Comparison of ENCODE assay signal across 14 cellular contexts in the genomic region with DNA sequence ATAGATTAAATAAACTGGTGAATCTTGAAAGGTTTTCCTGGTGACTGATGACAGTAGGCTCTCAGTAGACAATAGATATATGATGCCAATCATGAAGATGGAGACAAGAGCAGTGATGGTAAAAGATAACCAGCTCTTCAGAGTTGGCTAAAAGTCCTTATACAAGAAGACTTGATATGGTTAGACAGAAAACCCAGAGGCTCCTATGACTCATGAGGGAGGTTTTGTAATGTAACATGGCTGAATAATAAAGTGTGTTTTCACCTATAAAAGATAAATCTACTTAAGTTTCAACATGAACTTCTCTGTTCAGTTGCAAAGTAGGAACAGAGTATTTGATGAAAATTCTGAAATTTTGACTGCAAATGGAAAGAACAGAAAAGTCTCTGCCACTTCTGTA. TPM values are rescaled to one million over a fixed set of nuclear protein-coding genes. Genes with fewer than 3 reads are reported as not detected.
DNase-seq lines count a peak whose midpoint lies in the region; ATAC-seq, FAIRE-seq and TF ChIP-seq lines count a peak whose summit lies in the region.
"Had no signal": no experiment of that assay in that cellular context is flagged by ENCODE, and none has a peak within 500 bp of the region (broad histone marks: within the 10 kb centered on the region; RNA-seq: fewer than 3 reads in every experiment).

No MANE protein-coding gene starts in this region.

- TF ChIP-seq CTCF in epithelial cell of esophagus (IDR thresholded peaks at IDR 0.05; ENCODE audit: insufficient read depth, low read depth, low read length, missing control alignments), result no peak
- no peak for TF ChIP-seq CTCF in keratinocyte (optimal IDR thresholded peaks at IDR 0.05 in 1 of 3, IDR thresholded peaks at IDR 0.05 in 1 of 3, conservative IDR thresholded peaks at IDR 0.05 in 1 of 3; ENCODE audit: extremely low read depth in 1 of 3, insufficient read depth in 2 of 3, low read length in 3 of 3)

- H3K4me1 ChIP-seq in keratinocyte (ENCODE audit: control insufficient read depth, extremely low read depth, insufficient read depth, low read length), result no peaks in the 10 kb centered on the region
- H3K4me1 ChIP-seq: BLaER1 treated with 17β-estradiol and CSF1 and Interleukin-3, amounts not matched to agents 10 nM and 100 nM had no signal

- H3K9me3 ChIP-seq in keratinocyte (ENCODE audit: control insufficient read depth, low read depth, low read length), result no peaks in the 10 kb centered on the region

- no peak for ATAC-seq in stimulated activated naive CD8-positive, alpha-beta T cell treated with anti-CD3 and anti-CD28 coated beads, Interleukin-15, Interleukin-2, amounts not matched to agents 100 U/mL and 50 U/mL, for 24 hours

- no peak overlapping the region for H3K27ac ChIP-seq in keratinocyte (ENCODE audit: control insufficient read depth, insufficient read depth, low read length)
- H3K27ac ChIP-seq: BLaER1 treated with 17β-estradiol and CSF1 and Interleukin-3, amounts not matched to agents 10 nM and 100 nM had no signal

- H3K27me3 ChIP-seq in keratinocyte (ENCODE audit: control insufficient read depth, extremely low read depth, insufficient read depth, low read length), result no peaks in the 10 kb centered on the region
- H3K27me3 ChIP-seq: BLaER1 treated with 17β-estradiol and CSF1 and Interleukin-3, amounts not matched to agents 10 nM and 100 nM had no signal

- H3K4me2 ChIP-seq in keratinocyte (ENCODE audit: control insufficient read depth, extremely low read depth, insufficient read depth, low read depth, low read length), result no peak overlapping the region
- H3K4me2 ChIP-seq: BLaER1 treated with 17β-estradiol and CSF1 and Interleukin-3, amounts not matched to agents 10 nM and 100 nM had no signal

- dilution Hi-C loops in keratinocyte (cut with MboI; ENCODE audit: extremely low pct_ligation_motif_present, low sequenced_read_pairs), result no loop called here

- H3K36me3 ChIP-seq in keratinocyte (ENCODE audit: control insufficient read depth in 2 of 2, extremely low read depth in 1 of 2, insufficient read depth in 2 of 2, low read length in 2 of 2), result no peaks in the 10 kb centered on the region
- H3K36me3 ChIP-seq: BLaER1 treated with 17β-estradiol and CSF1 and Interleukin-3, amounts not matched to agents 10 nM and 100 nM had no signal

- no peaks in the 10 kb centered on the region for H3K79me2 ChIP-seq in keratinocyte (ENCODE audit: control insufficient read depth, insufficient read depth, low read length)

- no peaks in the 10 kb centered on the region for H4K20me1 ChIP-seq in keratinocyte (ENCODE audit: control insufficient read depth, extremely low read depth, insufficient read depth, low read length)
- H4K20me1 ChIP-seq: BLaER1 treated with 17β-estradiol and CSF1 and Interleukin-3, amounts not matched to agents 10 nM and 100 nM had no signal

- no peaks in the 10 kb centered on the region for H3K9me1 ChIP-seq in keratinocyte (ENCODE audit: control insufficient read depth, extremely low read depth, insufficient read depth, low read length)

- H3K4me3 ChIP-seq in epithelial cell of esophagus (ENCODE audit: low read length) (no peak overlapping the region), keratinocyte (ENCODE audit: control insufficient read depth in 2 of 3, extremely low read depth in 1 of 3, insufficient read depth in 2 of 3, low read depth in 1 of 3, low read length in 3 of 3) (no peak overlapping the region)
- H3K4me3 ChIP-seq: BLaER1 treated with 17β-estradiol and CSF1 and Interleukin-3, amounts not matched to agents 10 nM and 100 nM had no signal

- peak; percentile 5 for FAIRE-seq in keratinocyte (lab: Jason Lieb, UNC)

- DNase-seq in ELR (ENCODE audit: low read depth), result peak; percentile 12
- DNase-seq in NCI-H226, result peak; percentile 46
- peak; percentile 68 for DNase-seq in epithelial cell of esophagus (ENCODE audit: low read depth)
- DNase-seq in keratinocyte (ENCODE audit: low read depth, low spot score), result no peak
- DNase-seq in stimulated activated naive CD8-positive, alpha-beta T cell treated with anti-CD3 and anti-CD28 coated beads, Interleukin-15, Interleukin-2, amounts not matched to agents 100 U/mL and 50 U/mL, for 24 hours, result no peak
- DNase-seq in LoVo (ENCODE audit: low spot score), result no peak
- DNase-seq in stimulated activated naive CD4-positive, alpha-beta T cell treated with Interleukin-2 at 50 U/mL for 16 hours (lab: John Stamatoyannopoulos, UW), result no peak
- DNase-seq: ACHN; CD4-positive, CD25-positive, alpha-beta regulatory T cell; DMS53; HCEC 1CT; HFFc6; IMR-90 had no signal

- H3K9ac ChIP-seq in keratinocyte (ENCODE audit: control insufficient read depth, extremely low read depth, insufficient read depth, low read length), result no peak overlapping the region
- H3K9ac ChIP-seq: BLaER1 treated with 17β-estradiol and CSF1 and Interleukin-3, amounts not matched to agents 10 nM and 100 nM had no signal

- no peak overlapping the region for H2AFZ ChIP-seq in keratinocyte (ENCODE audit: control insufficient read depth, low read length)

RNA-seq across cellular contexts. Expression of gene CRNN, which starts 12.7 kb away (rescaled TPM):
- 0.04 to 0.05 TPM (median 0.05 TPM) in 3 replicates for polyA plus RNA-seq in keratinocyte
- polyA plus RNA-seq in keratinocyte (2011; ENCODE audit: low read depth), result 13.1 TPM
- 0.09 and 0.18 TPM in 2 replicates for polyA plus RNA-seq in keratinocyte (2011; cell fraction: cytosol; rRNA removed)
- 0.95 and 1.2 TPM in 2 replicates for polyA plus RNA-seq in keratinocyte (2011; cell fraction: nucleus; rRNA removed)
- 0.13 and 4.6 TPM in 2 replicates for polyA plus RNA-seq in keratinocyte (2012; ENCODE audit: low replicate concordance)
- not detected in 3 replicates for polyA minus RNA-seq in keratinocyte
- not detected for polyA minus RNA-seq in keratinocyte (2011; cell fraction: cytosol; rRNA and poly(A)+ RNA removed)
- 0.39 and 0.74 TPM in 2 replicates for polyA minus RNA-seq in keratinocyte (2011; cell fraction: nucleus; rRNA and poly(A)+ RNA removed)
- polyA plus RNA-seq: CD4-positive, CD25-positive, alpha-beta regulatory T cell; IMR-90 had no signal

Comparison
In these comparisons a context has a peak if more than half of its experiments do, and no peak if none do; other contexts are left out.
1. DNase-seq: peak in ELR (single experiment), NCI-H226 (single experiment) and epithelial cell of esophagus (single experiment); none in keratinocyte (single experiment), stimulated activated naive CD8-positive, alpha-beta T cell treated with anti-CD3 and anti-CD28 coated beads, Interleukin-15, Interleukin-2, amounts not matched to agents 100 U/mL and 50 U/mL, for 24 hours (single experiment), LoVo (single experiment) and stimulated activated naive CD4-positive, alpha-beta T cell treated with Interleukin-2 at 50 U/mL for 16 hours (single experiment).